1 cellular context compared by ENCODE assay signal in the genomic region with DNA sequence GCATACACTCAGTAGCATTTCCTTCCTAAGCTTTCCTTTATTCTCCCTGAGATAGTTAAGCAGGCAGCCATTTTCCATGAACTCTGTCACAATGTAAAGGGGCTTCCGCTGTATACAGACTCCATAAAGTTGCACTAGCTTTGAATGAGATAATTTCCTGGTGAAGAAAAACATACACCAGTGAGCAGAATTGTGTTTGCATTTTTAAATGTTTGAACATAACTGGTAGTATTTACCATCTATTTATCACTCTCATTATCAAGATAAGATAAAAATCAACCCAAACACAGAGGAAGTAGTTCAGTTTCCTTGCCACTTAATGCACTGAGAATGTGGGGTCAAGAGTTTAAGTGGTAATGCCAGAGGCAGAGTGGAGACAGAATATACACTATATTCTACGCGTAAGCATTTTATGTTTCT.
TF ChIP-seq lines count a peak whose summit lies in the region.

No MANE protein-coding gene starts in this region.

TF ChIP-seq in GM23338, 12 proteins besides CTCF, POLR2A, EP300 and RAD21:
- TF ChIP-seq, protein P1, sequence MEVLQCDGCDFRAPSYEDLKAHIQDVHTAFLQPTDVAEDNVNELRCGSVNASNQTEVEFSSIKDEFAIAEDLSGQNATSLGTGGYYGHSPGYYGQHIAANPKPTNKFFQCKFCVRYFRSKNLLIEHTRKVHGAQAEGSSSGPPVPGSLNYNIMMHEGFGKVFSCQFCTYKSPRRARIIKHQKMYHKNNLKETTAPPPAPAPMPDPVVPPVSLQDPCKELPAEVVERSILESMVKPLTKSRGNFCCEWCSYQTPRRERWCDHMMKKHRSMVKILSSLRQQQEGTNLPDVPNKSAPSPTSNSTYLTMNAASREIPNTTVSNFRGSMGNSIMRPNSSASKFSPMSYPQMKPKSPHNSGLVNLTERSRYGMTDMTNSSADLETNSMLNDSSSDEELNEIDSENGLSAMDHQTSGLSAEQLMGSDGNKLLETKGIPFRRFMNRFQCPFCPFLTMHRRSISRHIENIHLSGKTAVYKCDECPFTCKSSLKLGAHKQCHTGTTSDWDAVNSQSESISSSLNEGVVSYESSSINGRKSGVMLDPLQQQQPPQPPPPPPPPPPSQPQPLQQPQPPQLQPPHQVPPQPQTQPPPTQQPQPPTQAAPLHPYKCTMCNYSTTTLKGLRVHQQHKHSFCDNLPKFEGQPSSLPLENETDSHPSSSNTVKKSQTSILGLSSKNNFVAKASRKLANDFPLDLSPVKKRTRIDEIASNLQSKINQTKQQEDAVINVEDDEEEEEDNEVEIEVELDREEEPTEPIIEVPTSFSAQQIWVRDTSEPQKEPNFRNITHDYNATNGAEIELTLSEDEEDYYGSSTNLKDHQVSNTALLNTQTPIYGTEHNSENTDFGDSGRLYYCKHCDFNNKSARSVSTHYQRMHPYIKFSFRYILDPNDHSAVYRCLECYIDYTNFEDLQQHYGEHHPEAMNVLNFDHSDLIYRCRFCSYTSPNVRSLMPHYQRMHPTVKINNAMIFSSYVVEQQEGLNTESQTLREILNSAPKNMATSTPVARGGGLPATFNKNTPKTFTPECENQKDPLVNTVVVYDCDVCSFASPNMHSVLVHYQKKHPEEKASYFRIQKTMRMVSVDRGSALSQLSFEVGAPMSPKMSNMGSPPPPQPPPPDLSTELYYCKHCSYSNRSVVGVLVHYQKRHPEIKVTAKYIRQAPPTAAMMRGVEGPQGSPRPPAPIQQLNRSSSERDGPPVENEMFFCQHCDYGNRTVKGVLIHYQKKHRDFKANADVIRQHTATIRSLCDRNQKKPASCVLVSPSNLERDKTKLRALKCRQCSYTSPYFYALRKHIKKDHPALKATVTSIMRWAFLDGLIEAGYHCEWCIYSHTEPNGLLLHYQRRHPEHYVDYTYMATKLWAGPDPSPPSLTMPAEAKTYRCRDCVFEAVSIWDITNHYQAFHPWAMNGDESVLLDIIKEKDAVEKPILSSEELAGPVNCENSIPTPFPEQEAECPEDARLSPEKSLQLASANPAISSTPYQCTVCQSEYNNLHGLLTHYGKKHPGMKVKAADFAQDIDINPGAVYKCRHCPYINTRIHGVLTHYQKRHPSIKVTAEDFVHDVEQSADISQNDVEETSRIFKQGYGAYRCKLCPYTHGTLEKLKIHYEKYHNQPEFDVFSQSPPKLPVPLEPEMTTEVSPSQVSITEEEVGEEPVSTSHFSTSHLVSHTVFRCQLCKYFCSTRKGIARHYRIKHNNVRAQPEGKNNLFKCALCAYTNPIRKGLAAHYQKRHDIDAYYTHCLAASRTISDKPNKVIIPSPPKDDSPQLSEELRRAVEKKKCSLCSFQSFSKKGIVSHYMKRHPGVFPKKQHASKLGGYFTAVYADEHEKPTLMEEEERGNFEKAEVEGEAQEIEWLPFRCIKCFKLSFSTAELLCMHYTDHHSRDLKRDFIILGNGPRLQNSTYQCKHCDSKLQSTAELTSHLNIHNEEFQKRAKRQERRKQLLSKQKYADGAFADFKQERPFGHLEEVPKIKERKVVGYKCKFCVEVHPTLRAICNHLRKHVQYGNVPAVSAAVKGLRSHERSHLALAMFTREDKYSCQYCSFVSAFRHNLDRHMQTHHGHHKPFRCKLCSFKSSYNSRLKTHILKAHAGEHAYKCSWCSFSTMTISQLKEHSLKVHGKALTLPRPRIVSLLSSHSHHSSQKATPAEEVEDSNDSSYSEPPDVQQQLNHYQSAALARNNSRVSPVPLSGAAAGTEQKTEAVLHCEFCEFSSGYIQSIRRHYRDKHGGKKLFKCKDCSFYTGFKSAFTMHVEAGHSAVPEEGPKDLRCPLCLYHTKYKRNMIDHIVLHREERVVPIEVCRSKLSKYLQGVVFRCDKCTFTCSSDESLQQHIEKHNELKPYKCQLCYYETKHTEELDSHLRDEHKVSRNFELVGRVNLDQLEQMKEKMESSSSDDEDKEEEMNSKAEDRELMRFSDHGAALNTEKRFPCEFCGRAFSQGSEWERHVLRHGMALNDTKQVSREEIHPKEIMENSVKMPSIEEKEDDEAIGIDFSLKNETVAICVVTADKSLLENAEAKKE (CRISPR knock-in tag; IDR thresholded peaks at IDR 0.05) = no peak
